Comparison of ENCODE assay signal across 22 cellular contexts in the genomic region with DNA sequence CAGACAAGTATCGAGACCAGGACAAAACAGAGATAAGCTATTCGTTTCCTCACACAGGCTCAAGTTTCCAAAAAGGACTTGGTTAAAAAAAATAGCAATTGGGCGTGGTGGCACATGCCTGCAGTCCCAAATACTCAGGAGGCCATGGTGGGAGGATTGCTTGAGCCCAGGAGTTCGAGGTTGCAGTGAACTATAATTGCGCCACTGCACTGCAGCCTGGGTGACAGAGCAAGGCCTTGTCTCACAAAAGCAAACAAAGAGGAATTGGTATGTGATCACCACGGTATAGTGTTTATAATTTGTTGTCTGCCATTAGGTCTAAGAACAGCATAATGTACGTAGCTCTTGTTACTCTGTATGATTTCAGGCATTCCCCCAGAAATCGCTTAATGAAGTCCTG.
"Had no signal": no experiment of that assay in that cellular context is flagged by ENCODE, and none has a peak within 500 bp of the region (broad histone marks: within the 10 kb centered on the region; RNA-seq: fewer than 3 reads in every experiment).

No MANE protein-coding gene starts in this region.

- H3K27me3 ChIP-seq: SJSA1 had no signal

- H3K27ac ChIP-seq: KMS-11, SJSA1 had no signal

- H3K36me3 ChIP-seq: SJSA1 had no signal

- DNase-seq: activated CD4-positive, alpha-beta memory T cell treated with anti-CD3 and anti-CD28 coated beads for 36 hours; activated CD4-positive, alpha-beta T cell treated with anti-CD3 and anti-CD28 coated beads for 36 hours; activated CD4-positive, alpha-beta T cell treated with anti-CD3 and anti-CD28 coated beads, Interleukin-2, amount 10 ng/mL, durations not matched to agents 7 days and 5 days; activated CD8-positive, alpha-beta memory T cell treated with anti-CD3 and anti-CD28 coated beads, Interleukin-2, amount 50 U/mL, for 4 hours; activated naive CD4-positive, alpha-beta T cell treated with anti-CD3 and anti-CD28 coated beads, Interleukin-2, amount 10 ng/mL, durations not matched to agents 7 days and 5 days; activated naive CD8-positive, alpha-beta T cell treated with anti-CD3 and anti-CD28 coated beads, Interleukin-2, amount 50 U/mL, for 24 hours; activated T-cell treated with anti-CD3 and anti-CD28 coated beads for 4 hours; activated T-cell treated with anti-CD3 and anti-CD28 coated beads, Interleukin-2, amount 50 U/mL, for 4 hours; anterior cingulate cortex; caudate nucleus; NCI-H1092 treated with DMSO at 0.1 percent for 48 hours; NCI-H1417; NCI-H146; NCI-H187 treated with DMSO at 0.1 percent for 48 hours; NCI-H2081; NCI-H345; NCI-H524 treated with DMSO at 0.1 percent for 48 hours; RPMI8226; SHP77 treated with DMSO at 0.1 percent for 48 hours; SK-N-SH had no signal

- H3K4me1 ChIP-seq: SJSA1 had no signal

- H3K9me3 ChIP-seq: SJSA1, SK-N-SH had no signal

- H3K4me3 ChIP-seq: SJSA1 had no signal
